ENCODE assay signal across 8 cellular contexts in genomic region chr22:42299586-42300285, GRCh38. TPM values are rescaled to one million over a fixed set of nuclear protein-coding genes. Genes with fewer than 3 reads are reported as not detected.
DNase-seq lines count a peak whose midpoint lies in the region; ATAC-seq and TF ChIP-seq lines count a peak whose summit lies in the region.

No MANE protein-coding gene starts in this region.

- no peaks in the 10 kb centered on the region for H3K79me1 ChIP-seq in neuronal stem cell (ENCODE audit: low read depth, low read length)

- peak overlapping the region; percentile 92 for H2AK5ac ChIP-seq in neuronal stem cell (ENCODE audit: low read depth, low read length)

- H2BK5ac ChIP-seq in neuronal stem cell (ENCODE audit: low read length), result peak overlapping the region; percentile 83

- H2BK12ac ChIP-seq in neuronal stem cell (ENCODE audit: low read length), result peak overlapping the region; percentile 50

- H3K4me2 ChIP-seq in neuronal stem cell (ENCODE audit: insufficient read depth, low read length, poor library complexity, severe bottlenecking), result peak overlapping the region; percentile 47

- H3K27ac ChIP-seq in neuronal stem cell (replicated peaks; ENCODE audit: low read length), result no peak overlapping the region

- ATAC-seq in activated naive CD8-positive, alpha-beta T cell treated with anti-CD3 and anti-CD28 coated beads, Interleukin-2, amount 50 U/mL, for 24 hours, result no peak
- ATAC-seq in GM19324 (IDR thresholded peaks at IDR 0.05; ENCODE audit: low FRiP score, unreplicated experiment), result no peak

- H3K36me3 ChIP-seq in GM06990 (ENCODE audit: control insufficient read depth, insufficient read depth, low read length) (no peaks in the 10 kb centered on the region), neuronal stem cell (replicated peaks in 1 of 2; ENCODE audit: control insufficient read depth in 2 of 2, insufficient read depth in 2 of 2, low read length in 2 of 2) (no peaks in the 10 kb centered on the region)

- H3K36me3 Mint-ChIP-seq in activated naive CD8-positive, alpha-beta T cell treated with anti-CD3 and anti-CD28 coated beads, Interleukin-2, amount 50 U/mL, for 24 hours (ENCODE audit: low read depth), result no peaks in the 10 kb centered on the region

- no peak overlapping the region for H3K4ac ChIP-seq in neuronal stem cell (ENCODE audit: low read length)

- peak overlapping the region; percentile 49 for H3K27ac Mint-ChIP-seq in activated naive CD8-positive, alpha-beta T cell treated with anti-CD3 and anti-CD28 coated beads, Interleukin-2, amount 50 U/mL, for 24 hours

- H3K27me3 Mint-ChIP-seq in activated naive CD8-positive, alpha-beta T cell treated with anti-CD3 and anti-CD28 coated beads, Interleukin-2, amount 50 U/mL, for 24 hours, result no peaks in the 10 kb centered on the region

- no peak overlapping the region for H3K9ac ChIP-seq in neuronal stem cell (ENCODE audit: low read depth, low read length, poor library complexity)

- peak overlapping the region; percentile 63 for H3K23ac ChIP-seq in neuronal stem cell (ENCODE audit: low read depth, low read length, poor library complexity)

- no peak for DNase-seq in GM06990 (ENCODE audit: extremely low read depth, insufficient read length)
- DNase-seq in SK-N-DZ (ENCODE audit: low spot score), result peak; percentile 45
- peak; percentile 46 for DNase-seq in activated naive CD8-positive, alpha-beta T cell treated with anti-CD3 and anti-CD28 coated beads, Interleukin-2, amount 50 U/mL, for 24 hours
- no peak for DNase-seq in neuronal stem cell (ENCODE audit: low spot score)
- DNase-seq in NK-92 (lab: John Stamatoyannopoulos, UW; ENCODE audit: unreplicated experiment), result no peak
- no peak for DNase-seq in C1 segment of cervical spinal cord (lab: John Stamatoyannopoulos, UW)
- DNase-seq in NK-92 treated with Interleukin-12 subunit alpha and Interleukin-12 subunit beta, amount 100 ng/mL, for 24 hours (lab: John Stamatoyannopoulos, UW), result no peak

- H2AFZ ChIP-seq in neuronal stem cell (ENCODE audit: low read length), result peak overlapping the region; percentile 39

- H4K8ac ChIP-seq in neuronal stem cell (ENCODE audit: low read depth, low read length), result no peak overlapping the region

- H3K4me1 ChIP-seq in neuronal stem cell (ENCODE audit: control insufficient read depth in 2 of 2, insufficient read depth in 1 of 2, low read depth in 1 of 2, low read length in 2 of 2), result peaks cover 34 to 38% of the 10 kb centered on the region in 2 donors

- H3K4me1 Mint-ChIP-seq in activated naive CD8-positive, alpha-beta T cell treated with anti-CD3 and anti-CD28 coated beads, Interleukin-2, amount 50 U/mL, for 24 hours, result peaks cover 56% of the 10 kb centered on the region

- H3K9me3 ChIP-seq in neuronal stem cell (replicated peaks in 1 of 2; ENCODE audit: control insufficient read depth in 2 of 2, insufficient read depth in 1 of 2, low read depth in 1 of 2, low read length in 2 of 2), result no peaks in the 10 kb centered on the region

- no peak overlapping the region for H3K14ac ChIP-seq in neuronal stem cell (ENCODE audit: low read length)

- peak overlapping the region; percentile 33 for H3K4me3 ChIP-seq in GM06990 (replicated peaks; ENCODE audit: low read depth, low read length)
- no peak overlapping the region for H3K4me3 ChIP-seq in neuronal stem cell (ENCODE audit: low read length in 2 of 2)

- H4K91ac ChIP-seq in neuronal stem cell (ENCODE audit: low read depth, low read length, poor library complexity), result peak overlapping the region; percentile 65

- no peak overlapping the region for H3K4me3 Mint-ChIP-seq in activated naive CD8-positive, alpha-beta T cell treated with anti-CD3 and anti-CD28 coated beads, Interleukin-2, amount 50 U/mL, for 24 hours

- TF ChIP-seq CTCF in GM06990 (IDR thresholded peaks at IDR 0.05; ENCODE audit: insufficient read depth, low read length, poor library complexity, severe bottlenecking), result no peak

- no peak overlapping the region for H2BK120ac ChIP-seq in neuronal stem cell (ENCODE audit: low read depth, low read length)

- no peaks in the 10 kb centered on the region; the same call in 1 of the 2 replicates for H3K27me3 ChIP-seq in GM06990 (replicated peaks; ENCODE audit: control insufficient read depth, insufficient read depth, low read length)
- peaks cover 0 to 10% (median 0%) of the 10 kb centered on the region in 3 experiments for H3K27me3 ChIP-seq in neuronal stem cell (ENCODE audit: control insufficient read depth in 3 of 3, insufficient read depth in 3 of 3, low read depth in 1 of 3, low read length in 3 of 3)

- no CpG with 5 or more reads among the region's 19 CpGs for WGBS in neuronal stem cell (ENCODE audit: extremely low coverage in 2 of 2, insufficient read length in 2 of 2, insufficient replicate concordance in 1 of 2), 2 donors

- peak overlapping the region; percentile 87 for H3K18ac ChIP-seq in neuronal stem cell (ENCODE audit: low read length)

- H3K9me3 Mint-ChIP-seq in activated naive CD8-positive, alpha-beta T cell treated with anti-CD3 and anti-CD28 coated beads, Interleukin-2, amount 50 U/mL, for 24 hours, result no peaks in the 10 kb centered on the region

- H2BK15ac ChIP-seq in neuronal stem cell (ENCODE audit: low read length), result peak overlapping the region; percentile 87

RNA-seq across cellular contexts. Expression of gene TCF20, which starts 29.3 kb away (rescaled TPM):
- 25.2 and 27.9 TPM in 2 replicates for polyA plus RNA-seq in SK-N-DZ (2014; cell fraction: cytosol; rRNA removed)
- 9.5 and 14.0 TPM in 2 replicates for polyA plus RNA-seq in SK-N-DZ (2014; cell fraction: nucleus; rRNA removed)
- polyA plus RNA-seq in neuronal stem cell (2013, experiment 1 of 2), result 18.5 TPM
- polyA plus RNA-seq in neuronal stem cell (2013, experiment 2 of 2), result 19.2 TPM

Comparison
In these comparisons a context has a peak if more than half of its experiments do, and no peak if none do; other contexts are left out.
1. DNase-seq: peak in SK-N-DZ (single experiment) and activated naive CD8-positive, alpha-beta T cell treated with anti-CD3 and anti-CD28 coated beads, Interleukin-2, amount 50 U/mL, for 24 hours (single experiment); none in GM06990 (single experiment), neuronal stem cell (single experiment), NK-92 (single experiment), C1 segment of cervical spinal cord (0 of 14) and NK-92 treated with Interleukin-12 subunit alpha and Interleukin-12 subunit beta, amount 100 ng/mL, for 24 hours (single experiment).